18 cellular contexts compared by ENCODE assay signal in the genomic region with DNA sequence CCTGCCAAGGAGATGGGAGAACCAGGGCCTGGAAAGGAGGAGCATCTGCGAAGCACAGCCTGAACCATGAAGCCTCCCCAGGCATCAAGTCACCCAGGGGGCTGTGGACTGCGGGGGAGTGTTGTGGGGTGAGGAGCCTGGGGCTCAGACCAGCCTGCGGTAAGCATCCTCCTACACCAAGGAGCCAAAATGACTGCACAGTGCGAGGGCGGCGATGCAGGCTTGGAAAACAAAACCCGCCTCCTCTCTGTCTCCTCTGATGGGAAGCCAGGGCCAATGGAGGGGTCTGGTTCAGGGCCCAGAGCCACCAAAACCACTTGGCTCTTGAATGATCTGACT. TPM values are rescaled to one million over a fixed set of nuclear protein-coding genes. Genes with fewer than 3 reads are reported as not detected.
DNase-seq lines count a peak whose midpoint lies in the region; ATAC-seq and TF ChIP-seq lines count a peak whose summit lies in the region.
"Had no signal": no experiment of that assay in that cellular context is flagged by ENCODE, and none has a peak within 500 bp of the region (broad histone marks: within the 10 kb centered on the region; RNA-seq: fewer than 3 reads in every experiment).

No MANE protein-coding gene starts in this region.

- H3K27ac Mint-ChIP-seq in T-cell: peak overlapping the region; percentile 54 to 89
- no peak overlapping the region for H3K27ac Mint-ChIP-seq in activated naive CD8-positive, alpha-beta T cell treated with anti-CD3 and anti-CD28 coated beads for 36 hours
- H3K27ac Mint-ChIP-seq: B cell, mesothelial cell of epicardium, neural progenitor cell had no signal

- CTCF ChIA-PET in T-cell (lab: Charles Lee): no interaction called here

- no peaks in the 10 kb centered on the region for H3K27me3 Mint-ChIP-seq in T-cell
- peaks cover 10% of the 10 kb centered on the region for H3K27me3 Mint-ChIP-seq in activated naive CD8-positive, alpha-beta T cell treated with anti-CD3 and anti-CD28 coated beads for 36 hours

- no peaks in the 10 kb centered on the region for H3K36me3 Mint-ChIP-seq in T-cell
- H3K36me3 Mint-ChIP-seq in activated naive CD8-positive, alpha-beta T cell treated with anti-CD3 and anti-CD28 coated beads for 36 hours: no peaks in the 10 kb centered on the region
- H3K36me3 Mint-ChIP-seq: mesothelial cell of epicardium, neural progenitor cell had no signal

- H3K4me1 ChIP-seq in tibial nerve: no peaks in the 10 kb centered on the region
- H3K4me1 ChIP-seq: neural progenitor cell had no signal

- TF ChIP-seq EP300 in tibial nerve (IDR thresholded peaks at IDR 0.05): no peak

- no peak for TF ChIP-seq CTCF in tibial nerve (IDR thresholded peaks at IDR 0.05)

- H3K4me1 Mint-ChIP-seq in T-cell: peaks cover 11 to 34% (median 15%) of the 10 kb centered on the region in 3 donors
- H3K4me1 Mint-ChIP-seq in activated naive CD8-positive, alpha-beta T cell treated with anti-CD3 and anti-CD28 coated beads for 36 hours: peaks cover 10% of the 10 kb centered on the region
- H3K4me1 Mint-ChIP-seq: B cell, mesothelial cell of epicardium, neural progenitor cell had no signal

- no peaks in the 10 kb centered on the region for H3K9me3 Mint-ChIP-seq in T-cell
- H3K9me3 Mint-ChIP-seq in activated naive CD8-positive, alpha-beta T cell treated with anti-CD3 and anti-CD28 coated beads for 36 hours: no peaks in the 10 kb centered on the region

- no peak for DNase-seq in T-cell
- peak; percentile 71 to 79 for DNase-seq in activated CD4-positive, alpha-beta T cell treated with anti-CD3 and anti-CD28 coated beads, Interleukin-2, amount 50 U/mL, for 48 hours
- peak; percentile 6 for DNase-seq in activated naive CD8-positive, alpha-beta T cell treated with anti-CD3 and anti-CD28 coated beads for 36 hours
- DNase-seq in stimulated activated CD4-positive, alpha-beta T cell treated with anti-CD3 and anti-CD28 coated beads, Interleukin-4, amount 100 ng/mL, for 24 hours: peak; percentile 67
- no peak for DNase-seq in NCI-H69 (lab: John Stamatoyannopoulos, UW)
- no peak for DNase-seq in retina
- no peak for DNase-seq in tibial nerve (ENCODE audit: low spot score in 2 of 2)
- no peak for DNase-seq in SW480 (ENCODE audit: low spot score)
- DNase-seq: GF-D8, H7, hypothalamus, NCI-H446 treated with DMSO at 0.1 percent for 48 hours, T-helper 9 cell, upper lobe of left lung had no signal

- H3K27ac ChIP-seq in tibial nerve: no peak overlapping the region
- H3K27ac ChIP-seq: neural progenitor cell, upper lobe of left lung had no signal

- POLR2A ChIA-PET in T-cell (lab: Charles Lee): no interaction called here

- no peak for TF ChIP-seq POLR2A in tibial nerve (IDR thresholded peaks at IDR 0.05)

- WGBS in tibial nerve, 2 donors: 71 to 75% methylated on average over 7 of the region's 7 CpGs

- no peaks in the 10 kb centered on the region for H3K36me3 ChIP-seq in tibial nerve
- H3K36me3 ChIP-seq: neural progenitor cell, upper lobe of left lung had no signal

- ATAC-seq in T-cell (replicated peaks in 1 of 4): peak in 2 of 4 experiments; percentile 23 to 24

- H3K4me3 ChIP-seq in tibial nerve: no peak overlapping the region
- H3K4me3 ChIP-seq: neural progenitor cell, upper lobe of left lung had no signal

- H3K27me3 ChIP-seq in tibial nerve: no peaks in the 10 kb centered on the region
- H3K27me3 ChIP-seq: neural progenitor cell, upper lobe of left lung had no signal

- peak overlapping the region in 1 of 3 donors; percentile 50 for H3K4me3 Mint-ChIP-seq in T-cell
- no peak overlapping the region for H3K4me3 Mint-ChIP-seq in activated naive CD8-positive, alpha-beta T cell treated with anti-CD3 and anti-CD28 coated beads for 36 hours
- H3K4me3 Mint-ChIP-seq: B cell, mesothelial cell of epicardium, neural progenitor cell had no signal

- no peaks in the 10 kb centered on the region for H3K9me3 ChIP-seq in tibial nerve
- H3K9me3 ChIP-seq: upper lobe of left lung had no signal

RNA-seq across cellular contexts. Expression of a gene that starts 18.1 kb away (rescaled TPM):
- total RNA-seq in T-cell (10 to 100 TPM; 31.0 to 80.6 (median 51.3) TPM), tibial nerve (100 to 1,000 TPM in 3 of 4 donors, 10 to 100 TPM in 1; 75.3 to 160 (median 115) TPM)
- under 1 TPM; 0.36 to 0.54 TPM for total RNA-seq in activated naive CD8-positive, alpha-beta T cell treated with anti-CD3 and anti-CD28 coated beads for 36 hours
- total RNA-seq: HT-29 had no signal

Comparison
In these comparisons a context has a peak if more than half of its experiments do, and no peak if none do; other contexts are left out.
1. DNase-seq: peak in activated CD4-positive, alpha-beta T cell treated with anti-CD3 and anti-CD28 coated beads, Interleukin-2, amount 50 U/mL, for 48 hours (2 of 2), activated naive CD8-positive, alpha-beta T cell treated with anti-CD3 and anti-CD28 coated beads for 36 hours (single experiment) and stimulated activated CD4-positive, alpha-beta T cell treated with anti-CD3 and anti-CD28 coated beads, Interleukin-4, amount 100 ng/mL, for 24 hours (single experiment); none in T-cell (0 of 34), NCI-H69 (single experiment), retina (single experiment), tibial nerve (0 of 2) and SW480 (single experiment).
2. RNA of a gene that starts 18.1 kb away (total RNA-seq): 75.3 to 160 TPM in tibial nerve and 31.0 to 80.6 TPM in T-cell; 0.36 to 0.54 TPM in activated naive CD8-positive, alpha-beta T cell treated with anti-CD3 and anti-CD28 coated beads for 36 hours; every median in the first group is over 10 times any median in the second.